In genomic region chr6:43143235-43144124, GRCh38 we compare ENCODE assay signal across 1 cellular context.
TF ChIP-seq lines count a peak whose summit lies in the region.

No MANE protein-coding gene starts in this region.

TF ChIP-seq in HEK293, 187 proteins besides CTCF, POLR2A, EP300 and RAD21 (continued from another document and continues in another):
- no peak for TF ChIP-seq ZNF26 (tag by site-specific recombination; IDR thresholded peaks at IDR 0.05)
- no peak for TF ChIP-seq ZNF530 (tag by site-specific recombination; IDR thresholded peaks at IDR 0.05; ENCODE audit: low read depth)
- TF ChIP-seq ZNF114 (tag by site-specific recombination; IDR thresholded peaks at IDR 0.05), result no peak
- no peak for TF ChIP-seq TSHZ1 (tag by site-specific recombination; IDR thresholded peaks at IDR 0.05; ENCODE audit: borderline replicate concordance)
- no peak for TF ChIP-seq ZNF311 (tag by site-specific recombination; IDR thresholded peaks at IDR 0.05; ENCODE audit: borderline replicate concordance)
- no peak for TF ChIP-seq ZNF211 (tag by site-specific recombination; IDR thresholded peaks at IDR 0.05; ENCODE audit: low read depth)
- no peak for TF ChIP-seq ZNF37A (tag by site-specific recombination; IDR thresholded peaks at IDR 0.05)
- peak; percentile 97 for TF ChIP-seq ZSCAN30 (tag by site-specific recombination; IDR thresholded peaks at IDR 0.05)
- TF ChIP-seq GLIS2 (tag by site-specific recombination; IDR thresholded peaks at IDR 0.05), result peak; percentile 36
- TF ChIP-seq ZNF140 (tag by site-specific recombination; IDR thresholded peaks at IDR 0.05), result no peak
- no peak for TF ChIP-seq BCL6B (tag by site-specific recombination; IDR thresholded peaks at IDR 0.05)
- TF ChIP-seq ZNF423 (tag by site-specific recombination; IDR thresholded peaks at IDR 0.05), result no peak
- TF ChIP-seq ZBTB8A (tag by site-specific recombination; IDR thresholded peaks at IDR 0.05), result 0 out of 2 replicates have a peak, but pooled peaks have one; percentile 49
- TF ChIP-seq OVOL3 (tag by site-specific recombination; IDR thresholded peaks at IDR 0.05), result no peak
- TF ChIP-seq ZNF354C (tag by site-specific recombination; IDR thresholded peaks at IDR 0.05; ENCODE audit: borderline replicate concordance, low read depth), result no peak
- no peak for TF ChIP-seq ZNF791 (tag by site-specific recombination; IDR thresholded peaks at IDR 0.05)
- TF ChIP-seq ZNF670 (tag by site-specific recombination; IDR thresholded peaks at IDR 0.05; ENCODE audit: low read depth), result no peak
- TF ChIP-seq ZNF549 (tag by site-specific recombination; IDR thresholded peaks at IDR 0.05), result no peak
- no peak for TF ChIP-seq ZNF777 (tag by site-specific recombination; IDR thresholded peaks at IDR 0.05; ENCODE audit: borderline replicate concordance)
- TF ChIP-seq ZBTB1 (tag by site-specific recombination; IDR thresholded peaks at IDR 0.05), result no peak
- peak; percentile 94 for TF ChIP-seq ZNF660 (tag by site-specific recombination; IDR thresholded peaks at IDR 0.05)
- TF ChIP-seq, protein P1, sequence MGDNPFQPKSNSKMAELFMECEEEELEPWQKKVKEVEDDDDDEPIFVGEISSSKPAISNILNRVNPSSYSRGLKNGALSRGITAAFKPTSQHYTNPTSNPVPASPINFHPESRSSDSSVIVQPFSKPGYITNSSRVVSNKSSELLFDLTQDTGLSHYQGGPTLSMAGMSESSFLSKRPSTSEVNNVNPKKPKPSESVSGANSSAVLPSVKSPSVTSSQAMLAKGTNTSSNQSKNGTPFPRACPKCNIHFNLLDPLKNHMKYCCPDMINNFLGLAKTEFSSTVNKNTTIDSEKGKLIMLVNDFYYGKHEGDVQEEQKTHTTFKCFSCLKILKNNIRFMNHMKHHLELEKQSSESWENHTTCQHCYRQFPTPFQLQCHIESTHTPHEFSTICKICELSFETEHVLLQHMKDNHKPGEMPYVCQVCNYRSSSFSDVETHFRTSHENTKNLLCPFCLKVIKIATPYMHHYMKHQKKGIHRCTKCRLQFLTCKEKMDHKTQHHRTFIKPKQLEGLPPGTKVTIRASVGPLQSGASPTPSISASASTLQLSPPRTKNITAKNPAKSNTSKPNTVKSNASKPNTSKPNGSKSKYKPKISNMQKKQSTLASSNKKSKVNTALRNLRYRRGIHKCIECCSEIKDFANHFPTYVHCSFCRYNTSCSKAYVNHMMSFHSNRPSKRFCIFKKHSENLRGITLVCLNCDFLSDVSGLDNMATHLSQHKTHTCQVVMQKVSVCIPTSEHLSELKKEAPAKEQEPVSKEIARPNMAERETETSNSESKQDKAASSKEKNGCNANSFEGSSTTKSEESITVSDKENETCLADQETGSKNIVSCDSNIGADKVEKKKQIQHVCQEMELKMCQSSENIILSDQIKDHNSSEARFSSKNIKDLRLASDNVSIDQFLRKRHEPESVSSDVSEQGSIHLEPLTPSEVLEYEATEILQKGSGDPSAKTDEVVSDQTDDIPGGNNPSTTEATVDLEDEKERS (tag by site-specific recombination; IDR thresholded peaks at IDR 0.05), result no peak
- TF ChIP-seq ZNF677 (tag by site-specific recombination; IDR thresholded peaks at IDR 0.05), result no peak
- no peak for TF ChIP-seq SALL2 (tag by site-specific recombination; IDR thresholded peaks at IDR 0.05; ENCODE audit: borderline replicate concordance)
- TF ChIP-seq ZNF48 (tag by site-specific recombination; IDR thresholded peaks at IDR 0.05), result no peak
- TF ChIP-seq ZIC2 (tag by site-specific recombination; IDR thresholded peaks at IDR 0.05), result peak; percentile 33; the same call in 1 of the 2 replicates
- TF ChIP-seq, protein P2, sequence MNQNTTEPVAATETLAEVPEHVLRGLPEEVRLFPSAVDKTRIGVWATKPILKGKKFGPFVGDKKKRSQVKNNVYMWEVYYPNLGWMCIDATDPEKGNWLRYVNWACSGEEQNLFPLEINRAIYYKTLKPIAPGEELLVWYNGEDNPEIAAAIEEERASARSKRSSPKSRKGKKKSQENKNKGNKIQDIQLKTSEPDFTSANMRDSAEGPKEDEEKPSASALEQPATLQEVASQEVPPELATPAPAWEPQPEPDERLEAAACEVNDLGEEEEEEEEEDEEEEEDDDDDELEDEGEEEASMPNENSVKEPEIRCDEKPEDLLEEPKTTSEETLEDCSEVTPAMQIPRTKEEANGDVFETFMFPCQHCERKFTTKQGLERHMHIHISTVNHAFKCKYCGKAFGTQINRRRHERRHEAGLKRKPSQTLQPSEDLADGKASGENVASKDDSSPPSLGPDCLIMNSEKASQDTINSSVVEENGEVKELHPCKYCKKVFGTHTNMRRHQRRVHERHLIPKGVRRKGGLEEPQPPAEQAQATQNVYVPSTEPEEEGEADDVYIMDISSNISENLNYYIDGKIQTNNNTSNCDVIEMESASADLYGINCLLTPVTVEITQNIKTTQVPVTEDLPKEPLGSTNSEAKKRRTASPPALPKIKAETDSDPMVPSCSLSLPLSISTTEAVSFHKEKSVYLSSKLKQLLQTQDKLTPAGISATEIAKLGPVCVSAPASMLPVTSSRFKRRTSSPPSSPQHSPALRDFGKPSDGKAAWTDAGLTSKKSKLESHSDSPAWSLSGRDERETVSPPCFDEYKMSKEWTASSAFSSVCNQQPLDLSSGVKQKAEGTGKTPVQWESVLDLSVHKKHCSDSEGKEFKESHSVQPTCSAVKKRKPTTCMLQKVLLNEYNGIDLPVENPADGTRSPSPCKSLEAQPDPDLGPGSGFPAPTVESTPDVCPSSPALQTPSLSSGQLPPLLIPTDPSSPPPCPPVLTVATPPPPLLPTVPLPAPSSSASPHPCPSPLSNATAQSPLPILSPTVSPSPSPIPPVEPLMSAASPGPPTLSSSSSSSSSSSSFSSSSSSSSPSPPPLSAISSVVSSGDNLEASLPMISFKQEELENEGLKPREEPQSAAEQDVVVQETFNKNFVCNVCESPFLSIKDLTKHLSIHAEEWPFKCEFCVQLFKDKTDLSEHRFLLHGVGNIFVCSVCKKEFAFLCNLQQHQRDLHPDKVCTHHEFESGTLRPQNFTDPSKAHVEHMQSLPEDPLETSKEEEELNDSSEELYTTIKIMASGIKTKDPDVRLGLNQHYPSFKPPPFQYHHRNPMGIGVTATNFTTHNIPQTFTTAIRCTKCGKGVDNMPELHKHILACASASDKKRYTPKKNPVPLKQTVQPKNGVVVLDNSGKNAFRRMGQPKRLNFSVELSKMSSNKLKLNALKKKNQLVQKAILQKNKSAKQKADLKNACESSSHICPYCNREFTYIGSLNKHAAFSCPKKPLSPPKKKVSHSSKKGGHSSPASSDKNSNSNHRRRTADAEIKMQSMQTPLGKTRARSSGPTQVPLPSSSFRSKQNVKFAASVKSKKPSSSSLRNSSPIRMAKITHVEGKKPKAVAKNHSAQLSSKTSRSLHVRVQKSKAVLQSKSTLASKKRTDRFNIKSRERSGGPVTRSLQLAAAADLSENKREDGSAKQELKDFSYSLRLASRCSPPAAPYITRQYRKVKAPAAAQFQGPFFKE (tag by site-specific recombination; IDR thresholded peaks at IDR 0.05; ENCODE audit: borderline replicate concordance), result no peak
- peak; percentile 57; the same call in 1 of the 2 replicates for TF ChIP-seq ZFP69B (tag by site-specific recombination; IDR thresholded peaks at IDR 0.05)
- no peak for TF ChIP-seq REPIN1 (tag by site-specific recombination; IDR thresholded peaks at IDR 0.05; ENCODE audit: low read depth)
- TF ChIP-seq, protein P3, sequence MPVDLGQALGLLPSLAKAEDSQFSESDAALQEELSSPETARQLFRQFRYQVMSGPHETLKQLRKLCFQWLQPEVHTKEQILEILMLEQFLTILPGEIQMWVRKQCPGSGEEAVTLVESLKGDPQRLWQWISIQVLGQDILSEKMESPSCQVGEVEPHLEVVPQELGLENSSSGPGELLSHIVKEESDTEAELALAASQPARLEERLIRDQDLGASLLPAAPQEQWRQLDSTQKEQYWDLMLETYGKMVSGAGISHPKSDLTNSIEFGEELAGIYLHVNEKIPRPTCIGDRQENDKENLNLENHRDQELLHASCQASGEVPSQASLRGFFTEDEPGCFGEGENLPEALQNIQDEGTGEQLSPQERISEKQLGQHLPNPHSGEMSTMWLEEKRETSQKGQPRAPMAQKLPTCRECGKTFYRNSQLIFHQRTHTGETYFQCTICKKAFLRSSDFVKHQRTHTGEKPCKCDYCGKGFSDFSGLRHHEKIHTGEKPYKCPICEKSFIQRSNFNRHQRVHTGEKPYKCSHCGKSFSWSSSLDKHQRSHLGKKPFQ (tag by site-specific recombination; IDR thresholded peaks at IDR 0.05), result no peak
- no peak for TF ChIP-seq ZBTB49 (tag by site-specific recombination; IDR thresholded peaks at IDR 0.05; ENCODE audit: low read depth)
- no peak for TF ChIP-seq ZNF621 (tag by site-specific recombination; IDR thresholded peaks at IDR 0.05)
- peak; percentile 61 for TF ChIP-seq ZNF335 (tag by site-specific recombination; conservative IDR thresholded peaks at IDR 0.05)
- TF ChIP-seq ZNF792 (tag by site-specific recombination; IDR thresholded peaks at IDR 0.05), result no peak
- TF ChIP-seq HOXA7 (CRISPR knock-in tag; IDR thresholded peaks at IDR 0.05; ENCODE audit: borderline replicate concordance), result no peak
- TF ChIP-seq ZNF174 (tag by site-specific recombination; IDR thresholded peaks at IDR 0.05), result no peak
- no peak for TF ChIP-seq ZNF623 (tag by site-specific recombination; IDR thresholded peaks at IDR 0.05)
- TF ChIP-seq ZSCAN16 (tag by site-specific recombination; IDR thresholded peaks at IDR 0.05), result no peak
